Comparison of ENCODE assay signal across 11 cellular contexts in the genomic region with DNA sequence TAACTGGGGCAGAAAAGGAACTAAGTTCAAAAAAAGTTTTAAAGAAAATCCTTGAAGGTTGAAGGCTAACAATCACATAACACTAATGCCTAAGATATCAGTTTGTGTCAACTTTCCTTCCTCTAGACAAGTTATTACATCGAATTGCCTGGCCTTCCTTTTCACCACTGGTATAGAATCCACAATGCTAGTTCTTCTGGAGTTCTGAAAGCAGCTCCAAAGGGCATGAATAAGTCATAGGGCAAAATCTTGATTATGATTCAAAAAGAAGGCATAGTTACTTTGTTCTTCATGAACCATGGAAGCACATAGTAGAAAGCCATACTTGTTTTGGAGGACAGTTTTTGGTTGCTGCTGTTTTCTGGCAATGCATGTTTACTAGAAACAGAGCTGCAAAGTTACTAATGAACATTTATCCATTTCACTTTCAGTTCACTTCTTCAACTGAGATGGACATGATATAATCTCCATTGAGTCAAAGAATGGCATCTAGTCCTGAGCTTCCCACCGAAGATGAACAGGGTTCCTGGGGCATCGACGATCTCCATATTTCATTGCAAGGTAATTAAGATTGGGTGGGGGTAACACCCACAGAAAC. TPM values are rescaled to one million over a fixed set of nuclear protein-coding genes. Genes with fewer than 3 reads are reported as not detected.
DNase-seq lines count a peak whose midpoint lies in the region; ATAC-seq and TF ChIP-seq lines count a peak whose summit lies in the region.
"Had no signal": no experiment of that assay in that cellular context is flagged by ENCODE, and none has a peak within 500 bp of the region (broad histone marks: within the 10 kb centered on the region; RNA-seq: fewer than 3 reads in every experiment).

No MANE protein-coding gene starts in this region.

- no peaks in the 10 kb centered on the region for H3F3A ChIP-seq in PC-9 (ENCODE audit: insufficient read depth, low read depth)

- peaks cover 24% of the 10 kb centered on the region for H3K36me3 Mint-ChIP-seq in effector memory CD8-positive, alpha-beta T cell (ENCODE audit: insufficient read depth)

- H3K79me2 ChIP-seq in DND-41 (ENCODE audit: insufficient read depth, low read length) (peaks cover 73% of the 10 kb centered on the region), PC-9 (ENCODE audit: low read depth) (no peaks in the 10 kb centered on the region)

- 40 to 54% (median 49%) methylated on average over 4 of the region's 4 CpGs for WGBS in ovary, 3 donors

- no peaks in the 10 kb centered on the region for H3K9me3 Mint-ChIP-seq in effector memory CD8-positive, alpha-beta T cell

- H3K27ac Mint-ChIP-seq in effector memory CD8-positive, alpha-beta T cell: peak overlapping the region; percentile 29 to 86

- no peak overlapping the region for H3K4me2 ChIP-seq in DND-41 (ENCODE audit: insufficient read depth, low read length)
- peak overlapping the region; percentile 39 for H3K4me2 ChIP-seq in PC-9

- no peak for TF ChIP-seq POLR2A in ovary (IDR thresholded peaks at IDR 0.05)

- CTCF ChIA-PET in PC-9 (lab: Charles Lee): no interaction called here

- peaks cover 43% of the 10 kb centered on the region for H3K36me3 ChIP-seq in DND-41 (ENCODE audit: insufficient read depth, low read length)
- H3K36me3 ChIP-seq in PC-9 (ENCODE audit: low read depth): no peaks in the 10 kb centered on the region
- H3K36me3 ChIP-seq in ovary: no peaks in the 10 kb centered on the region

- H3K27me3 ChIP-seq in DND-41 (ENCODE audit: insufficient read depth, low read length, poor library complexity): no peaks in the 10 kb centered on the region
- H3K27me3 ChIP-seq in PC-9 (ENCODE audit: insufficient read depth, low read depth): no peaks in the 10 kb centered on the region
- H3K27me3 ChIP-seq in ovary: no peaks in the 10 kb centered on the region

- TF ChIP-seq EP300 in ovary (IDR thresholded peaks at IDR 0.05): no peak

- peaks cover 39 to 71% of the 10 kb centered on the region in 2 donors for H3K4me1 Mint-ChIP-seq in effector memory CD8-positive, alpha-beta T cell (ENCODE audit: low read depth in 2 of 2)

- TF ChIP-seq CTCF in DND-41 (IDR thresholded peaks at IDR 0.05; ENCODE audit: borderline replicate concordance, extremely low read depth, low read length, poor library complexity, severe bottlenecking): no peak
- no peak for TF ChIP-seq CTCF in PC-9 (conservative IDR thresholded peaks at IDR 0.05)
- no peak for TF ChIP-seq CTCF in ovary (IDR thresholded peaks at IDR 0.05)

- intact Hi-C loops in PC-9 (cut with micrococcal nuclease; ENCODE audit: unreplicated experiment) (no loop called here), ovary (cut with DNase I) (no loop called here)

- peak overlapping the region; percentile 45 for H3K27ac ChIP-seq in DND-41 (ENCODE audit: low read length)
- no peak overlapping the region for H3K27ac ChIP-seq in PC-9
- no peak overlapping the region for H3K27ac ChIP-seq in ovary

- BruUV-seq in PC-9 (replicated peaks; lab: Mats Ljungman, UMichigan): no TSS peak

- peak overlapping the region; percentile 53 to 61 for H3K4me3 Mint-ChIP-seq in effector memory CD8-positive, alpha-beta T cell

- H3K9me3 ChIP-seq in DND-41 (ENCODE audit: insufficient read depth, low read length, severe bottlenecking) (no peaks in the 10 kb centered on the region), PC-9 (ENCODE audit: insufficient read depth, low read depth) (no peaks in the 10 kb centered on the region), ovary (no peaks in the 10 kb centered on the region)

- DNase-seq in DND-41: no peak
- DNase-seq in PC-9: no peak
- no peak for DNase-seq in effector memory CD8-positive, alpha-beta T cell
- DNase-seq in ovary: no peak
- no peak for DNase-seq in cerebellar nuclear complex (lab: John Stamatoyannopoulos, UW)
- no peak for DNase-seq in activated gamma-delta T cell treated with Interleukin-2 at 50 U/mL for 16 hours
- DNase-seq in Ammon's horn (ENCODE audit: low spot score): no peak
- DNase-seq in GF-D8 (lab: John Stamatoyannopoulos, UW): no peak
- DNase-seq: activated T-cell treated with anti-CD3 and anti-CD28 coated beads for 4 hours, dorsolateral prefrontal cortex, NCI-H524 had no signal

- no peaks in the 10 kb centered on the region for H3K27me3 Mint-ChIP-seq in effector memory CD8-positive, alpha-beta T cell

- H3K4me1 ChIP-seq in DND-41 (ENCODE audit: insufficient read depth, low read length) (no peaks in the 10 kb centered on the region), PC-9 (replicated peaks; ENCODE audit: insufficient read depth) (no peaks in the 10 kb centered on the region), ovary (ENCODE audit: insufficient read depth) (peaks cover 4% of the 10 kb centered on the region)

- H3K9ac ChIP-seq in DND-41 (ENCODE audit: low read depth, low read length): no peak overlapping the region

- H2AFZ ChIP-seq in DND-41 (ENCODE audit: low read depth, low read length): no peak overlapping the region
- H2AFZ ChIP-seq in PC-9: no peak overlapping the region

- POLR2A ChIA-PET in PC-9 (lab: Charles Lee; ENCODE audit: unreplicated experiment): interaction anchor here (0.6 to 0.7 kb wide), 2 partner anchors 44 to 267 kb away, joined by 3 to 8 read pairs; a partner anchor contains a TSS

- H3K9me2 ChIP-seq in PC-9 (ENCODE audit: insufficient read depth): no peaks in the 10 kb centered on the region

- H4K20me1 ChIP-seq in DND-41 (ENCODE audit: insufficient read depth, low read length) (peaks cover 12% of the 10 kb centered on the region; the same call in 1 of the 2 replicates), PC-9 (ENCODE audit: insufficient read depth) (no peaks in the 10 kb centered on the region)

- H3K4me3 ChIP-seq in DND-41 (ENCODE audit: low read depth in 1 of 2, low read length in 2 of 2): no peak overlapping the region
- no peak overlapping the region for H3K4me3 ChIP-seq in PC-9
- H3K4me3 ChIP-seq in ovary: peak overlapping the region; percentile 13

- ATAC-seq in DND-41 (ENCODE audit: insufficient read depth, low read depth): no peak
- ATAC-seq in effector memory CD8-positive, alpha-beta T cell (replicated peaks): no peak

RNA-seq across cellular contexts. Expression of a gene that starts 56.0 kb away (rescaled TPM):
- total RNA-seq in PC-9 (2021) (90.3 and 94.2 TPM in 2 replicates), ovary (100 to 1,000 TPM; 106 to 262 (median 191) TPM)
- polyA plus RNA-seq in ovary: 100 to 1,000 TPM in 1 of 2 donors, 10 to 100 TPM in 1; 65.1 to 121 TPM
